In genomic region chr16:1920727-1921155, GRCh38 we compare ENCODE assay signal across 11 cellular contexts. TPM values are rescaled to one million over a fixed set of nuclear protein-coding genes. Genes with fewer than 3 reads are reported as not detected.
DNase-seq lines count a peak whose midpoint lies in the region; ATAC-seq, FAIRE-seq and TF ChIP-seq lines count a peak whose summit lies in the region.
"Had no signal": no experiment of that assay in that cellular context is flagged by ENCODE, and none has a peak within 500 bp of the region (broad histone marks: within the 10 kb centered on the region; RNA-seq: fewer than 3 reads in every experiment).

No MANE protein-coding gene starts in this region.

- H3K9me3 ChIP-seq in SK-N-SH (no peaks in the 10 kb centered on the region), HepG2 (ENCODE audit: low read length) (no peaks in the 10 kb centered on the region)
- H3K9me3 ChIP-seq: MG63 had no signal

- TF ChIP-seq POLR2A in HepG2 (IDR thresholded peaks at IDR 0.05; ENCODE audit: insufficient read depth in 1 of 2, low read depth in 2 of 2, low read length in 2 of 2), result no peak

- H3K9me3 Mint-ChIP-seq in stimulated activated memory B cell treated with anti-CD40 and anti-IgM and Interleukin-4, amounts not matched to agents 10 μg/mL and 1 μg/mL and 100 μg/mL, for 72 hours, result peaks cover 2% of the 10 kb centered on the region

- TF ChIP-seq EP300 in SK-N-SH (IDR thresholded peaks at IDR 0.05; ENCODE audit: borderline replicate concordance in 1 of 2, low read depth in 1 of 2, low read length in 1 of 2) (no peak), HepG2 (IDR thresholded peaks at IDR 0.05; ENCODE audit: low read depth in 2 of 2, low read length in 2 of 2) (no peak), HepG2 (CRISPR knock-in tag; IDR thresholded peaks at IDR 0.05; ENCODE audit: borderline replicate concordance) (no peak)

- TF ChIP-seq RAD21 in SK-N-SH (IDR thresholded peaks at IDR 0.05; ENCODE audit: low read length) (no peak), HepG2 (CRISPR knock-in tag; IDR thresholded peaks at IDR 0.05) (no peak)

- H3K27ac Mint-ChIP-seq in stimulated activated memory B cell treated with anti-CD40 and anti-IgM and Interleukin-4, amounts not matched to agents 10 μg/mL and 1 μg/mL and 100 μg/mL, for 72 hours, result no peak overlapping the region

- no peaks in the 10 kb centered on the region for H3K36me3 Mint-ChIP-seq in stimulated activated memory B cell treated with anti-CD40 and anti-IgM and Interleukin-4, amounts not matched to agents 10 μg/mL and 1 μg/mL and 100 μg/mL, for 72 hours

- FAIRE-seq in HTR-8/SVneo (lab: Jason Lieb, UNC) (no peak), HepG2 (lab: Jason Lieb, UNC) (no peak)

- H3K4me2 ChIP-seq in SK-N-SH (0 out of 2 replicates have a peak overlapping the region, but pooled peaks have one; percentile 24), HepG2 (ENCODE audit: low read depth, low read length) (peak overlapping the region; percentile 20; the same call in 1 of the 2 replicates)

- H3K27me3 Mint-ChIP-seq in stimulated activated memory B cell treated with anti-CD40 and anti-IgM and Interleukin-4, amounts not matched to agents 10 μg/mL and 1 μg/mL and 100 μg/mL, for 72 hours, result peaks cover 89% of the 10 kb centered on the region

- peak; percentile 31; the same call in 2 of the 3 replicates for ATAC-seq in HepG2
- no peak for ATAC-seq in HG03571 (IDR thresholded peaks at IDR 0.05; ENCODE audit: unreplicated experiment)
- no peak for ATAC-seq in stimulated activated memory B cell treated with anti-CD40 and anti-IgM and Interleukin-4, amounts not matched to agents 10 μg/mL and 1 μg/mL and 100 μg/mL, for 72 hours

- H3F3A ChIP-seq in SK-N-SH (replicated peaks; ENCODE audit: insufficient read depth), result no peaks in the 10 kb centered on the region

- H3K4me3 Mint-ChIP-seq in stimulated activated memory B cell treated with anti-CD40 and anti-IgM and Interleukin-4, amounts not matched to agents 10 μg/mL and 1 μg/mL and 100 μg/mL, for 72 hours, result no peak overlapping the region

- peaks cover 12% of the 10 kb centered on the region for H3K4me1 Mint-ChIP-seq in stimulated activated memory B cell treated with anti-CD40 and anti-IgM and Interleukin-4, amounts not matched to agents 10 μg/mL and 1 μg/mL and 100 μg/mL, for 72 hours

- H3K4me1 ChIP-seq in SK-N-SH (ENCODE audit: control insufficient read depth in 1 of 2, insufficient read depth in 2 of 2, low read depth in 1 of 2, low read length in 1 of 2) (peaks cover 0 to 13% of the 10 kb centered on the region in 2 experiments; a peak in 1 of 4 replicates), HepG2 (ENCODE audit: insufficient read depth, low read length) (peaks cover 39% of the 10 kb centered on the region)

- no peak overlapping the region for H3K9ac ChIP-seq in SK-N-SH
- H3K9ac ChIP-seq in HepG2 (ENCODE audit: insufficient read depth, low read depth, low read length), result no peak overlapping the region

- H3K4me3 ChIP-seq in SK-N-SH (ENCODE audit: low read depth in 2 of 2, low read length in 1 of 2) (no peak overlapping the region), HepG2 (replicated peaks in 1 of 3; ENCODE audit: insufficient read depth in 1 of 3, low read depth in 2 of 3, low read length in 3 of 3) (no peak overlapping the region)
- H3K4me3 ChIP-seq: MG63 had no signal

- H4K20me1 ChIP-seq in SK-N-SH (ENCODE audit: insufficient read depth) (no peaks in the 10 kb centered on the region), HepG2 (ENCODE audit: insufficient read depth, low read length) (0 out of 2 replicates have a peak, but pooled peaks cover 2% of the 10 kb centered on the region)

- CTCF ChIA-PET in SK-N-SH (lab: Yijun Ruan, JAX), result interaction anchor here (0.9 to 1.4 kb wide), 3 partner anchors 9 to 57 kb away, joined by 4 to 7 read pairs (median 5); partner anchors contain the start of gene NDUFB10
- CTCF ChIA-PET in HepG2 (lab: Yijun Ruan, JAX; ENCODE audit: low intra/inter-chr PET ratio, low total read pairs), result no interaction called here

- DNase-seq in DMS 273 treated with DMSO at 0.1 percent for 48 hours (lab: John Stamatoyannopoulos, UW) (peak; percentile 27), HTR-8/SVneo (ENCODE audit: insufficient read length, low spot score) (peak; percentile 54), SK-N-SH (peak; percentile 56), HepG2 (ENCODE audit: low spot score) (no peak), SW480 (ENCODE audit: low spot score) (no peak)
- DNase-seq in activated CD8-positive, alpha-beta memory T cell treated with anti-CD3 and anti-CD28 coated beads for 24 hours, result no peak
- DNase-seq: effector memory CD4-positive, alpha-beta T cell; MG63; stimulated activated CD4-positive, alpha-beta T cell treated with anti-CD3 and anti-CD28 coated beads, Interleukin-1b, Interleukin-23, amount 100 ng/mL, for 48 hours had no signal

- TF ChIP-seq CTCF in SK-N-SH (IDR thresholded peaks at IDR 0.05) (no peak), HepG2 (CRISPR knock-in tag; IDR thresholded peaks at IDR 0.05) (no peak)

- H3K36me3 ChIP-seq in SK-N-SH (replicated peaks in 1 of 2; ENCODE audit: control insufficient read depth in 1 of 2, insufficient read depth in 2 of 2, low read length in 1 of 2) (no peaks in the 10 kb centered on the region), HepG2 (replicated peaks in 1 of 2; ENCODE audit: control insufficient read depth in 1 of 2, insufficient read depth in 2 of 2, low read length in 2 of 2) (no peaks in the 10 kb centered on the region)
- H3K36me3 ChIP-seq: MG63 had no signal

- H3K27me3 ChIP-seq in SK-N-SH (ENCODE audit: insufficient read depth) (peaks cover 45% of the 10 kb centered on the region), HepG2 (ENCODE audit: control insufficient read depth in 1 of 2, insufficient read depth in 2 of 2, low read length in 2 of 2) (peaks cover 25 to 69% of the 10 kb centered on the region in 2 experiments)

- H2AFZ ChIP-seq in SK-N-SH (ENCODE audit: low read depth), result no peak overlapping the region
- no peak overlapping the region for H2AFZ ChIP-seq in HepG2 (ENCODE audit: low read length)

- H3K27ac ChIP-seq in SK-N-SH (ENCODE audit: low read depth in 2 of 2, low read length in 1 of 2) (no peak overlapping the region), HepG2 (ENCODE audit: extremely low read length, insufficient read depth, low read length) (no peak overlapping the region)

- WGBS in SK-N-SH (ENCODE audit: low lambda C conversion rate), result 13% methylated on average over 14 of the region's 15 CpGs
- WGBS in HepG2 (ENCODE audit: low lambda C conversion rate), result 14% methylated on average over 10 of the region's 15 CpGs

- no peaks in the 10 kb centered on the region for H3K9me2 ChIP-seq in SK-N-SH

- POLR2A ChIA-PET in SK-N-SH (lab: Yijun Ruan, JAX) (no interaction called here), HepG2 (lab: Yijun Ruan, JAX) (interaction anchor here (0.7 kb wide), 1 partner anchor 44 kb away, joined by 3 read pairs; the partner anchor contains the start of gene RPS2)

- BruUV-seq in HepG2 (replicated peaks; lab: Mats Ljungman, UMichigan), result no TSS peak

- in situ Hi-C loops in HepG2 (cut with HindIII; ENCODE audit: extremely low pct_ligation_motif_present, low pct_unique_long_range_greater_than_20kb), result loop anchor here (5.0 kb wide), 1 partner anchor 58 kb away; no protein-coding TSS in a partner anchor

- intact Hi-C loops in HepG2 (cut with micrococcal nuclease; ENCODE audit: unreplicated experiment), result no loop called here

- H3K79me2 ChIP-seq in SK-N-SH (ENCODE audit: insufficient read depth) (no peaks in the 10 kb centered on the region), HepG2 (ENCODE audit: insufficient read depth, low read length) (no peaks in the 10 kb centered on the region)

RNA-seq across cellular contexts. Expression of gene HS3ST6, which starts 2.5 kb away (rescaled TPM):
- polyA plus RNA-seq in SK-N-SH (2012; rRNA removed), result 0.03 TPM in 1 of 2 replicates, not detected in the other
- polyA plus RNA-seq in SK-N-SH (2012; cell fraction: cytosol; rRNA removed), result not detected in 2 replicates
- polyA plus RNA-seq in SK-N-SH (2012; cell fraction: nucleus; rRNA removed), result not detected in 2 replicates
- not detected in 2 replicates for total RNA-seq in HepG2 (2016; rRNA removed; fragmentation: Illumina TruSeq; extraction: Trizol)
- not detected in 2 replicates for total RNA-seq in HepG2 (2016; cell fraction: cytosol; rRNA removed; fragmentation: Illumina TruSeq; extraction: Trizol; ENCODE audit: low read depth)
- total RNA-seq in HepG2 (2016; cell fraction: insoluble cytoplasmic fraction; rRNA removed; fragmentation: Illumina TruSeq; extraction: Trizol), result not detected in 2 replicates
- total RNA-seq in HepG2 (2016; cell fraction: membrane; rRNA removed; fragmentation: Illumina TruSeq; extraction: Trizol), result not detected in 2 replicates
- not detected in 2 replicates for total RNA-seq in HepG2 (2016; cell fraction: nucleus; rRNA removed; fragmentation: Illumina TruSeq; extraction: Trizol)
- not detected in 2 replicates for polyA plus RNA-seq in HepG2 (2011; rRNA removed)
- polyA plus RNA-seq in HepG2 (2011; cell fraction: cytosol; rRNA removed), result not detected in 2 replicates
- not detected in 2 replicates for polyA plus RNA-seq in HepG2 (2011; cell fraction: nucleus; rRNA removed)
- polyA plus RNA-seq in HepG2 (2012), result not detected in 2 replicates
- not detected in 2 replicates for polyA plus RNA-seq in HepG2 (2016; cell fraction: cytosol; fragmentation: Illumina TruSeq; extraction: Trizol; ENCODE audit: low read depth)
- polyA plus RNA-seq in HepG2 (2016; cell fraction: insoluble cytoplasmic fraction; fragmentation: Illumina TruSeq; extraction: Trizol; ENCODE audit: low read depth), result not detected in 2 replicates
- polyA plus RNA-seq in HepG2 (2016; cell fraction: membrane; fragmentation: Illumina TruSeq; extraction: Trizol; ENCODE audit: low read depth), result not detected in 2 replicates
- not detected in 2 replicates for polyA plus RNA-seq in HepG2 (2016; cell fraction: nucleus; fragmentation: Illumina TruSeq; extraction: Trizol; ENCODE audit: insufficient read depth, low read depth)
- polyA minus RNA-seq in HepG2 (2011; rRNA and poly(A)+ RNA removed; ENCODE audit: low replicate concordance), result not detected in 2 replicates
- not detected in 2 replicates for polyA minus RNA-seq in HepG2 (2011; cell fraction: cytosol; rRNA and poly(A)+ RNA removed)
- polyA minus RNA-seq in HepG2 (2011; cell fraction: nucleus; rRNA and poly(A)+ RNA removed), result not detected in 2 replicates

RNA-seq across cellular contexts. Expression of gene MSRB1, which starts 22.3 kb away (rescaled TPM):
- polyA plus RNA-seq in SK-N-SH (2012; rRNA removed), result 30.1 and 31.4 TPM in 2 replicates
- polyA plus RNA-seq in SK-N-SH (2012; cell fraction: cytosol; rRNA removed), result 17.1 and 26.6 TPM in 2 replicates
- 11.1 and 11.7 TPM in 2 replicates for polyA plus RNA-seq in SK-N-SH (2012; cell fraction: nucleus; rRNA removed)
- 32.1 and 49.0 TPM in 2 replicates for total RNA-seq in HepG2 (2016; rRNA removed; fragmentation: Illumina TruSeq; extraction: Trizol)
- 17.7 and 18.5 TPM in 2 replicates for total RNA-seq in HepG2 (2016; cell fraction: cytosol; rRNA removed; fragmentation: Illumina TruSeq; extraction: Trizol; ENCODE audit: low read depth)
- 36.2 and 53.5 TPM in 2 replicates for total RNA-seq in HepG2 (2016; cell fraction: insoluble cytoplasmic fraction; rRNA removed; fragmentation: Illumina TruSeq; extraction: Trizol)
- total RNA-seq in HepG2 (2016; cell fraction: membrane; rRNA removed; fragmentation: Illumina TruSeq; extraction: Trizol), result 40.6 and 47.0 TPM in 2 replicates
- 22.9 and 23.6 TPM in 2 replicates for total RNA-seq in HepG2 (2016; cell fraction: nucleus; rRNA removed; fragmentation: Illumina TruSeq; extraction: Trizol)
- polyA plus RNA-seq in HepG2 (2011; rRNA removed), result 75.4 and 84.2 TPM in 2 replicates
- 77.3 and 104 TPM in 2 replicates for polyA plus RNA-seq in HepG2 (2011; cell fraction: cytosol; rRNA removed)
- 36.2 and 37.3 TPM in 2 replicates for polyA plus RNA-seq in HepG2 (2011; cell fraction: nucleus; rRNA removed)
- polyA plus RNA-seq in HepG2 (2012), result 50.3 and 50.5 TPM in 2 replicates
- 33.2 and 38.6 TPM in 2 replicates for polyA plus RNA-seq in HepG2 (2016; cell fraction: cytosol; fragmentation: Illumina TruSeq; extraction: Trizol; ENCODE audit: low read depth)
- 123 and 143 TPM in 2 replicates for polyA plus RNA-seq in HepG2 (2016; cell fraction: insoluble cytoplasmic fraction; fragmentation: Illumina TruSeq; extraction: Trizol; ENCODE audit: low read depth)
- 66.6 and 81.6 TPM in 2 replicates for polyA plus RNA-seq in HepG2 (2016; cell fraction: membrane; fragmentation: Illumina TruSeq; extraction: Trizol; ENCODE audit: low read depth)
- polyA plus RNA-seq in HepG2 (2016; cell fraction: nucleus; fragmentation: Illumina TruSeq; extraction: Trizol; ENCODE audit: insufficient read depth, low read depth), result 54.6 and 56.2 TPM in 2 replicates
- polyA minus RNA-seq in HepG2 (2011; rRNA and poly(A)+ RNA removed; ENCODE audit: low replicate concordance), result 38.3 and 153 TPM in 2 replicates
- 32.5 and 36.9 TPM in 2 replicates for polyA minus RNA-seq in HepG2 (2011; cell fraction: cytosol; rRNA and poly(A)+ RNA removed)
- polyA minus RNA-seq in HepG2 (2011; cell fraction: nucleus; rRNA and poly(A)+ RNA removed), result 29.6 and 34.3 TPM in 2 replicates

RNA-seq across cellular contexts. Expression of gene RPL3L, which starts 33.7 kb away (rescaled TPM):
- polyA plus RNA-seq in SK-N-SH (2012; rRNA removed), result not detected in 2 replicates
- not detected in 2 replicates for polyA plus RNA-seq in SK-N-SH (2012; cell fraction: cytosol; rRNA removed)
- polyA plus RNA-seq in SK-N-SH (2012; cell fraction: nucleus; rRNA removed), result not detected in 2 replicates
- not detected in 2 replicates for total RNA-seq in HepG2 (2016; rRNA removed; fragmentation: Illumina TruSeq; extraction: Trizol)
- total RNA-seq in HepG2 (2016; cell fraction: cytosol; rRNA removed; fragmentation: Illumina TruSeq; extraction: Trizol; ENCODE audit: low read depth), result 1.0 TPM in 1 of 2 replicates, not detected in the other
- 0.43 TPM in 1 of 2 replicates, not detected in the other for total RNA-seq in HepG2 (2016; cell fraction: insoluble cytoplasmic fraction; rRNA removed; fragmentation: Illumina TruSeq; extraction: Trizol)
- total RNA-seq in HepG2 (2016; cell fraction: membrane; rRNA removed; fragmentation: Illumina TruSeq; extraction: Trizol), result 0.52 and 1.1 TPM in 2 replicates
- 1.1 TPM in 2 replicates for total RNA-seq in HepG2 (2016; cell fraction: nucleus; rRNA removed; fragmentation: Illumina TruSeq; extraction: Trizol)
- 0.17 and 0.30 TPM in 2 replicates for polyA plus RNA-seq in HepG2 (2011; rRNA removed)
- polyA plus RNA-seq in HepG2 (2011; cell fraction: cytosol; rRNA removed), result 0.06 and 0.11 TPM in 2 replicates
- polyA plus RNA-seq in HepG2 (2011; cell fraction: nucleus; rRNA removed), result 0.17 and 0.26 TPM in 2 replicates
- polyA plus RNA-seq in HepG2 (2012), result 0.64 and 1.1 TPM in 2 replicates
- not detected in 2 replicates for polyA plus RNA-seq in HepG2 (2016; cell fraction: cytosol; fragmentation: Illumina TruSeq; extraction: Trizol; ENCODE audit: low read depth)
- not detected in 2 replicates for polyA plus RNA-seq in HepG2 (2016; cell fraction: insoluble cytoplasmic fraction; fragmentation: Illumina TruSeq; extraction: Trizol; ENCODE audit: low read depth)
- 0.07 TPM in 1 of 2 replicates, not detected in the other for polyA plus RNA-seq in HepG2 (2016; cell fraction: membrane; fragmentation: Illumina TruSeq; extraction: Trizol; ENCODE audit: low read depth)
- polyA plus RNA-seq in HepG2 (2016; cell fraction: nucleus; fragmentation: Illumina TruSeq; extraction: Trizol; ENCODE audit: insufficient read depth, low read depth), result not detected in 2 replicates
- polyA minus RNA-seq in HepG2 (2011; rRNA and poly(A)+ RNA removed; ENCODE audit: low replicate concordance), result 3.8 TPM in 1 of 2 replicates, not detected in the other
- polyA minus RNA-seq in HepG2 (2011; cell fraction: cytosol; rRNA and poly(A)+ RNA removed), result 0.89 TPM in 1 of 2 replicates, not detected in the other
- 3.0 TPM in 1 of 2 replicates, not detected in the other for polyA minus RNA-seq in HepG2 (2011; cell fraction: nucleus; rRNA and poly(A)+ RNA removed)

RNA-seq across cellular contexts. Expression of gene NDUFB10, which starts 38.6 kb away (rescaled TPM):
- polyA plus RNA-seq in SK-N-SH (2012; rRNA removed) (251 and 468 TPM in 2 replicates), HepG2 (2011; rRNA removed) (68.6 and 73.7 TPM in 2 replicates)
- polyA plus RNA-seq in SK-N-SH (2012; cell fraction: cytosol; rRNA removed), result 286 and 324 TPM in 2 replicates
- polyA plus RNA-seq in SK-N-SH (2012; cell fraction: nucleus; rRNA removed), result 116 and 213 TPM in 2 replicates
- total RNA-seq in HepG2 (2016; rRNA removed; fragmentation: Illumina TruSeq; extraction: Trizol), result 143 and 157 TPM in 2 replicates
- 74.8 and 95.4 TPM in 2 replicates for total RNA-seq in HepG2 (2016; cell fraction: cytosol; rRNA removed; fragmentation: Illumina TruSeq; extraction: Trizol; ENCODE audit: low read depth)
- 145 TPM in 2 replicates for total RNA-seq in HepG2 (2016; cell fraction: insoluble cytoplasmic fraction; rRNA removed; fragmentation: Illumina TruSeq; extraction: Trizol)
- total RNA-seq in HepG2 (2016; cell fraction: membrane; rRNA removed; fragmentation: Illumina TruSeq; extraction: Trizol), result 96.5 and 119 TPM in 2 replicates
- total RNA-seq in HepG2 (2016; cell fraction: nucleus; rRNA removed; fragmentation: Illumina TruSeq; extraction: Trizol), result 52.6 and 56.0 TPM in 2 replicates
- 111 and 159 TPM in 2 replicates for polyA plus RNA-seq in HepG2 (2011; cell fraction: cytosol; rRNA removed)
- polyA plus RNA-seq in HepG2 (2011; cell fraction: nucleus; rRNA removed), result 63.4 and 64.1 TPM in 2 replicates
- 74.9 and 80.6 TPM in 2 replicates for polyA plus RNA-seq in HepG2 (2012)
- 121 and 146 TPM in 2 replicates for polyA plus RNA-seq in HepG2 (2016; cell fraction: cytosol; fragmentation: Illumina TruSeq; extraction: Trizol; ENCODE audit: low read depth)
- polyA plus RNA-seq in HepG2 (2016; cell fraction: insoluble cytoplasmic fraction; fragmentation: Illumina TruSeq; extraction: Trizol; ENCODE audit: low read depth), result 185 and 203 TPM in 2 replicates
- polyA plus RNA-seq in HepG2 (2016; cell fraction: membrane; fragmentation: Illumina TruSeq; extraction: Trizol; ENCODE audit: low read depth), result 122 and 150 TPM in 2 replicates
- 134 and 138 TPM in 2 replicates for polyA plus RNA-seq in HepG2 (2016; cell fraction: nucleus; fragmentation: Illumina TruSeq; extraction: Trizol; ENCODE audit: insufficient read depth, low read depth)
- polyA minus RNA-seq in HepG2 (2011; rRNA and poly(A)+ RNA removed; ENCODE audit: low replicate concordance), result 54.4 and 101 TPM in 2 replicates
- 63.5 and 64.7 TPM in 2 replicates for polyA minus RNA-seq in HepG2 (2011; cell fraction: cytosol; rRNA and poly(A)+ RNA removed)
- 15.9 and 21.5 TPM in 2 replicates for polyA minus RNA-seq in HepG2 (2011; cell fraction: nucleus; rRNA and poly(A)+ RNA removed)

RNA-seq across cellular contexts. Expression of gene RPS2, which starts 43.9 kb away (rescaled TPM):
- polyA plus RNA-seq in SK-N-SH (2012; rRNA removed) (4,622 and 6,384 TPM in 2 replicates), HepG2 (2011; rRNA removed) (4,513 and 4,514 TPM in 2 replicates)
- 3,333 and 4,601 TPM in 2 replicates for polyA plus RNA-seq in SK-N-SH (2012; cell fraction: cytosol; rRNA removed)
- 1,948 and 2,502 TPM in 2 replicates for polyA plus RNA-seq in SK-N-SH (2012; cell fraction: nucleus; rRNA removed)
- 1,908 and 1,988 TPM in 2 replicates for total RNA-seq in HepG2 (2016; rRNA removed; fragmentation: Illumina TruSeq; extraction: Trizol)
- total RNA-seq in HepG2 (2016; cell fraction: cytosol; rRNA removed; fragmentation: Illumina TruSeq; extraction: Trizol; ENCODE audit: low read depth), result 7,477 and 8,510 TPM in 2 replicates
- 1,713 and 1,999 TPM in 2 replicates for total RNA-seq in HepG2 (2016; cell fraction: insoluble cytoplasmic fraction; rRNA removed; fragmentation: Illumina TruSeq; extraction: Trizol)
- 6,682 and 6,920 TPM in 2 replicates for total RNA-seq in HepG2 (2016; cell fraction: membrane; rRNA removed; fragmentation: Illumina TruSeq; extraction: Trizol)
- 868 and 972 TPM in 2 replicates for total RNA-seq in HepG2 (2016; cell fraction: nucleus; rRNA removed; fragmentation: Illumina TruSeq; extraction: Trizol)
- polyA plus RNA-seq in HepG2 (2011; cell fraction: cytosol; rRNA removed), result 4,562 and 7,573 TPM in 2 replicates
- polyA plus RNA-seq in HepG2 (2011; cell fraction: nucleus; rRNA removed), result 3,188 and 3,237 TPM in 2 replicates
- polyA plus RNA-seq in HepG2 (2012), result 2,719 and 4,159 TPM in 2 replicates
- 15,334 and 17,742 TPM in 2 replicates for polyA plus RNA-seq in HepG2 (2016; cell fraction: cytosol; fragmentation: Illumina TruSeq; extraction: Trizol; ENCODE audit: low read depth)
- polyA plus RNA-seq in HepG2 (2016; cell fraction: insoluble cytoplasmic fraction; fragmentation: Illumina TruSeq; extraction: Trizol; ENCODE audit: low read depth), result 2,736 and 3,340 TPM in 2 replicates
- 10,909 and 11,775 TPM in 2 replicates for polyA plus RNA-seq in HepG2 (2016; cell fraction: membrane; fragmentation: Illumina TruSeq; extraction: Trizol; ENCODE audit: low read depth)
- polyA plus RNA-seq in HepG2 (2016; cell fraction: nucleus; fragmentation: Illumina TruSeq; extraction: Trizol; ENCODE audit: insufficient read depth, low read depth), result 2,261 and 2,419 TPM in 2 replicates
- polyA minus RNA-seq in HepG2 (2011; rRNA and poly(A)+ RNA removed; ENCODE audit: low replicate concordance), result 5,720 and 6,943 TPM in 2 replicates
- polyA minus RNA-seq in HepG2 (2011; cell fraction: cytosol; rRNA and poly(A)+ RNA removed), result 2,159 and 2,271 TPM in 2 replicates
- 430 and 534 TPM in 2 replicates for polyA minus RNA-seq in HepG2 (2011; cell fraction: nucleus; rRNA and poly(A)+ RNA removed)

Comparison
In these comparisons a context has a peak if more than half of its experiments do, and no peak if none do; other contexts are left out.
1. DNase-seq: peak in DMS 273 treated with DMSO at 0.1 percent for 48 hours (single experiment), HTR-8/SVneo (single experiment) and SK-N-SH (single experiment); none in HepG2 (single experiment), SW480 (single experiment) and activated CD8-positive, alpha-beta memory T cell treated with anti-CD3 and anti-CD28 coated beads for 24 hours (single experiment).